Comparison of ENCODE assay signal across 21 cellular contexts in the genomic region with DNA sequence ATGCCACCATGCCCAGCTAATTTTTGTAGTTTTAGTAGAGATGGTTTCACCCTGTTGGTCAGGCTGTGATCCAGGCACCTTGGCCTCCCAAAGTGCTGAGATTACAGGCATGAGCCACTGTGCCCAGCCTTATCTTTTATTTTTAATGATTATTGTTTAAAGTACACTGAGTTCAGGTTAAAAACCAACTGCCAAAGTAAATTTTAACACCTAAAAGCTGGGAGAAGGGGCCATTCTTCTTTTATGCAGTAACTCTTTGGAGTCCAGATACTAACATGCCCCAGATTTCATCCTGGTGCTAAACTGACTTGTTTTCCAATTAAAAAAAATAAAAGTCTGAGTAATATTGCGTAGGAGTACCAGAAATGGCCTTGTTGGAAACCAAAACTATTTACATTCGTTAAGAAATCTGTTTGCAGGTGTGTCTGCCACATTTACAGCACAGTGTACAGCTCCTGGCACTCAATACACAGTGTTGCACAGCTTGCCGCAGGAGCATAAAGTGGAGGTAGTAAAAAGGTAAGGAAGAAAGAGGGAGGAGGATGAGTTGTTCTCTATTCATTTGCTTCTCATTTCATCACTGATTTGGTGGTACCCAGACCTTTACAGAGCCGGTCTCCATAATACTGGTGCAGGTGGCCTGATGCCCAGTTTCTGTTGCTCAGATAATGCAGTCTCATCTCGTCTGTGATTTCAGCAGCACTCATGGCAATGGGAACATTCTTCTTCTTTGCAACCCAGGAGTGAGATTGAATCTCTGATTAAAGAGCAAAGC.
A peak's percentile ranks its signal among the peaks of the same experiment; 100 is the strongest.
DNase-seq lines count a peak whose midpoint lies in the region; ATAC-seq and TF ChIP-seq lines count a peak whose summit lies in the region.
"Had no signal": no experiment of that assay in that cellular context is flagged by ENCODE, and none has a peak within 500 bp of the region (broad histone marks: within the 10 kb centered on the region; RNA-seq: fewer than 3 reads in every experiment).

No MANE protein-coding gene starts in this region.

- H3K4me2 ChIP-seq in mesendoderm (ENCODE audit: low read length) = no peak overlapping the region
- H3K4me2 ChIP-seq: A549 had no signal

- peak overlapping the region; percentile 61 for H3K27ac ChIP-seq in C4-2B
- H3K27ac ChIP-seq in body of pancreas = peak overlapping the region; percentile 59 to 84 (median 74)
- no peak overlapping the region for H3K27ac ChIP-seq in mesendoderm (ENCODE audit: low read depth, low read length)
- H3K27ac ChIP-seq: A549, GM23248, HL-60 had no signal

- H3K79me2 ChIP-seq in mesendoderm (ENCODE audit: control insufficient read depth, insufficient read depth, low read length) = no peaks in the 10 kb centered on the region

- H2BK15ac ChIP-seq in mesendoderm (replicated peaks; ENCODE audit: low read depth) = no peak overlapping the region

- peaks cover 2% of the 10 kb centered on the region for H3K9me3 Mint-ChIP-seq in activated naive CD8-positive, alpha-beta T cell treated with anti-CD3 and anti-CD28 coated beads for 36 hours

- ATAC-seq in body of pancreas = peak; percentile 89
- ATAC-seq in left lobe of liver = peak; percentile 80
- no peak for ATAC-seq in HG02852 (IDR thresholded peaks at IDR 0.05; ENCODE audit: unreplicated experiment)
- ATAC-seq: A549, K562, Right ventricle myocardium inferior had no signal

- no peak overlapping the region for H3K4ac ChIP-seq in mesendoderm (ENCODE audit: low read depth, low read length)

- no peak overlapping the region for H4K5ac ChIP-seq in mesendoderm (ENCODE audit: low read length)

- TF ChIP-seq CTCF in C4-2B (conservative IDR thresholded peaks at IDR 0.05) = no peak
- TF ChIP-seq CTCF in body of pancreas (IDR thresholded peaks at IDR 0.05) = peak in 1 of 7 experiments; percentile 14

- H2BK5ac ChIP-seq in mesendoderm (ENCODE audit: low read length) = no peak overlapping the region

- WGBS in body of pancreas, 2 donors = 10 to 25% methylated on average over 5 of the region's 5 CpGs
- WGBS in mesendoderm (ENCODE audit: extremely low coverage, insufficient coverage, low lambda C conversion rate) = no CpG with 5 or more reads among the region's 5 CpGs

- no peak overlapping the region for H3K18ac ChIP-seq in mesendoderm (ENCODE audit: low read length)

- no peak overlapping the region for H3K56ac ChIP-seq in mesendoderm (ENCODE audit: low read length)

- H2BK120ac ChIP-seq in mesendoderm (ENCODE audit: low read depth, low read length) = no peak overlapping the region

- no peak overlapping the region for H3K9ac ChIP-seq in mesendoderm (ENCODE audit: low read length)
- H3K9ac ChIP-seq: GM23248 had no signal

- H3K4me1 ChIP-seq in body of pancreas (peaks cover 53% of the 10 kb centered on the region), mesendoderm (ENCODE audit: control insufficient read depth, low read depth, low read length) (no peaks in the 10 kb centered on the region)
- H3K4me1 ChIP-seq: A549, Caco-2 had no signal

- peak; percentile 46 to 71 (median 67) for DNase-seq in body of pancreas
- DNase-seq in left lobe of liver (ENCODE audit: low spot score) = peak; percentile 81
- peak; percentile 26 for DNase-seq in renal cortical epithelial cell (ENCODE audit: low read depth)
- DNase-seq in D341Med (ENCODE audit: low spot score) = no peak
- DNase-seq in activated naive CD8-positive, alpha-beta T cell treated with anti-CD3 and anti-CD28 coated beads for 36 hours = no peak
- DNase-seq in mesendoderm = no peak
- DNase-seq: Caco-2, DMS79 treated with DMSO at 0.1 percent for 48 hours, GDM1, GM23248, HFFc6, NCI-H1092 treated with DMSO at 0.1 percent for 48 hours, NCI-H1694 treated with DMSO at 0.1 percent for 48 hours, NCI-H446, NCI-H748 treated with DMSO at 0.1 percent for 48 hours had no signal

- H3K27ac Mint-ChIP-seq in activated naive CD8-positive, alpha-beta T cell treated with anti-CD3 and anti-CD28 coated beads for 36 hours = no peak overlapping the region
- H3K27ac Mint-ChIP-seq: HFFc6 had no signal

- H3K79me1 ChIP-seq in mesendoderm (ENCODE audit: low read length) = peaks cover 2% of the 10 kb centered on the region

- no peak for TF ChIP-seq POLR2A in body of pancreas (IDR thresholded peaks at IDR 0.05)

- H3K27me3 Mint-ChIP-seq in activated naive CD8-positive, alpha-beta T cell treated with anti-CD3 and anti-CD28 coated beads for 36 hours = no peaks in the 10 kb centered on the region

- intact Hi-C loops in body of pancreas (cut with DNase I) = no loop called here

- peaks cover 14% of the 10 kb centered on the region for H3K4me1 Mint-ChIP-seq in activated naive CD8-positive, alpha-beta T cell treated with anti-CD3 and anti-CD28 coated beads for 36 hours

- H3K4me3 ChIP-seq in body of pancreas (no peak overlapping the region), mesendoderm (ENCODE audit: low read length) (no peak overlapping the region)
- H3K4me3 ChIP-seq: A549, GM23248, K562 had no signal

- H3K36me3 ChIP-seq in body of pancreas (replicated peaks in 1 of 2; ENCODE audit: insufficient read depth in 1 of 2, low read depth in 2 of 2) (no peaks in the 10 kb centered on the region), mesendoderm (ENCODE audit: control insufficient read depth, insufficient read depth, low read length) (no peaks in the 10 kb centered on the region)

- no peak overlapping the region for H2AK5ac ChIP-seq in mesendoderm (ENCODE audit: low read length)

- no peak overlapping the region for H4K8ac ChIP-seq in mesendoderm (ENCODE audit: low read depth, low read length)

- peaks cover 4% of the 10 kb centered on the region for H3K36me3 Mint-ChIP-seq in activated naive CD8-positive, alpha-beta T cell treated with anti-CD3 and anti-CD28 coated beads for 36 hours

- H3K27me3 ChIP-seq in body of pancreas (no peaks in the 10 kb centered on the region), mesendoderm (ENCODE audit: insufficient read depth, low read length, poor library complexity) (no peaks in the 10 kb centered on the region)

- no peak overlapping the region for H3K4me3 Mint-ChIP-seq in activated naive CD8-positive, alpha-beta T cell treated with anti-CD3 and anti-CD28 coated beads for 36 hours
- H3K4me3 Mint-ChIP-seq: HFFc6 had no signal

- no peak overlapping the region for H3K23ac ChIP-seq in mesendoderm (ENCODE audit: low read length)

- no peaks in the 10 kb centered on the region for H3K9me3 ChIP-seq in body of pancreas

Comparison
In these comparisons a context has a peak if more than half of its experiments do, and no peak if none do; other contexts are left out.
1. DNase-seq: peak in body of pancreas (4 of 4), left lobe of liver (single experiment) and renal cortical epithelial cell (single experiment); none in D341Med (single experiment), activated naive CD8-positive, alpha-beta T cell treated with anti-CD3 and anti-CD28 coated beads for 36 hours (single experiment) and mesendoderm (single experiment).